In the genomic region with DNA sequence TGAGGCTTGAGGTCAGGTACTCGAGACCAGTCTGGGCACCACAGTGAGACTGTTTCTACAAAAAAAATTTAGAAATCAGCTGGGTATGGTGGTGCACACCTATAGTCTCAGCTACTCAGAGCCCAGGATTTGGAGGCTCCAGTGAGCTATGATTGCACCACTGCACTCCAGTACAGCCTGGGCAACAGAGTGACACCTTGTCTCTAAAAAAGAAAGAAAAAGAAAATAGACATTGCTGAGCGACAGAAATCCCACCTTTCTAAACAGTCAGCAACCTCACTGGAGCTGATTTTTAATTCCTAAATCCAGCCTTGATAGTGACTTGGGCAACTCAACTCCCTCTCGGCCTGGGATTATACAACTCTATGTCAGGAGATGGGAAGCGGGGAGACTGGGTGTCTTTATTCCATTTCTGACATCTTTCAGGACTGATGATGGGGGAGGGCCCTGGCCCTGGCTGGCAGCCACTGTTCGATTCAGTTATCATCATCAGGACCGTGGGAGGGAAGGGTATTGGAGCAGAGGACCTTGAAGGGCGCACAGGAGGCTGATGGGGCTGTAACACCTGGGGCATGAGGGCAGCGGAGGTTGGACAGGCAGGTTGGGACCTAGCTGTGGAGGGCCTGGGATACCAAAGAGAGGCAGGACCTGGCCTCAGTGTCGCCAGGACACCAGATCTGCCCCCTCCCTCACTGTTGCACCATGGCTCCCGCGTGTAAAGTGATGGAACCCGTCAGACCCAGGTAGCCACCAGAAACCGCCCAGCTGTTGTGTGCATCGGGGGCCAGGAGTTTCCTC, we compare ENCODE assay signal across 8 cellular contexts. TPM values are rescaled to one million over a fixed set of nuclear protein-coding genes. Genes with fewer than 3 reads are reported as not detected.
DNase-seq lines count a peak whose midpoint lies in the region; ATAC-seq and TF ChIP-seq lines count a peak whose summit lies in the region.

No MANE protein-coding gene starts in this region.

- H3K9me3 ChIP-seq in GM23248 (ENCODE audit: low read depth) (no peaks in the 10 kb centered on the region), skeletal muscle satellite cell (replicated peaks; ENCODE audit: low read length) (no peaks in the 10 kb centered on the region)

- no peaks in the 10 kb centered on the region for H3K36me3 Mint-ChIP-seq in glutamatergic neuron (ENCODE audit: unreplicated experiment)

- H3K27me3 ChIP-seq in GM23248 (replicated peaks; ENCODE audit: insufficient read depth): no peaks in the 10 kb centered on the region
- H3K27me3 ChIP-seq in skeletal muscle satellite cell (ENCODE audit: control insufficient read depth, insufficient read depth, low read length): no peaks in the 10 kb centered on the region

- no peaks in the 10 kb centered on the region for H3K9me2 ChIP-seq in GM23248 (ENCODE audit: insufficient read depth)

- no peaks in the 10 kb centered on the region for H4K20me1 ChIP-seq in GM23248 (ENCODE audit: insufficient read depth)

- peak overlapping the region; percentile 93 for H3K4me2 ChIP-seq in GM23248 (ENCODE audit: unreplicated experiment)
- H3K4me2 ChIP-seq in skeletal muscle satellite cell (ENCODE audit: low read length): peak overlapping the region; percentile 90

- peaks cover 31% of the 10 kb centered on the region for H3F3A ChIP-seq in GM23248 (ENCODE audit: insufficient read depth)

- H3K27ac Mint-ChIP-seq in glutamatergic neuron (ENCODE audit: unreplicated experiment): peak overlapping the region; percentile 99

- H2AFZ ChIP-seq in GM23248: peak overlapping the region; percentile 88

- H3K4me3 ChIP-seq in GM23248 (peak overlapping the region; percentile 83), WI38 (ENCODE audit: low read depth, low read length) (peak overlapping the region; percentile 80), skeletal muscle satellite cell (ENCODE audit: low read length) (peak overlapping the region; percentile 75)

- peak overlapping the region; percentile 93 for H3K4me3 Mint-ChIP-seq in glutamatergic neuron (ENCODE audit: unreplicated experiment)

- DNase-seq in GM23248 (no peak), glutamatergic neuron (no peak), DMS 273 treated with DMSO at 0.1 percent for 48 hours (lab: John Stamatoyannopoulos, UW) (no peak), EL (no peak), COLO829 (ENCODE audit: low spot score) (no peak)

- peak overlapping the region; percentile 93 for H3K27ac ChIP-seq in GM23248

- peaks cover 21% of the 10 kb centered on the region for H3K9me3 Mint-ChIP-seq in glutamatergic neuron (ENCODE audit: unreplicated experiment)

- peak overlapping the region; percentile 91 for H3K9ac ChIP-seq in GM23248
- H3K9ac ChIP-seq in skeletal muscle satellite cell (ENCODE audit: low read depth, low read length): peak overlapping the region; percentile 83

- WGBS in GM23248 (ENCODE audit: low coverage in 1 of 2, low lambda C conversion rate in 2 of 2, missing lambda C conversion rate in 2 of 2), 2 experiments: 53 to 55% methylated on average over 13 to 14 of the region's 14 CpGs

- TF ChIP-seq CTCF in WI38 (IDR thresholded peaks at IDR 0.05; ENCODE audit: low read depth, low read length) (no peak), glutamatergic neuron (IDR thresholded peaks at IDR 0.05; ENCODE audit: partially characterized antibody, unreplicated experiment) (no peak)

- H3K4me1 ChIP-seq in GM23248 (ENCODE audit: insufficient read depth) (peaks cover 8% of the 10 kb centered on the region), skeletal muscle satellite cell (ENCODE audit: control insufficient read depth, insufficient read depth, low read length) (peaks cover 21% of the 10 kb centered on the region)

- H3K79me2 ChIP-seq in GM23248 (ENCODE audit: insufficient read depth): peaks cover 21% of the 10 kb centered on the region

- ATAC-seq in GM18870 (IDR thresholded peaks at IDR 0.05; ENCODE audit: unreplicated experiment): no peak

- peaks cover 7% of the 10 kb centered on the region for H3K27me3 Mint-ChIP-seq in glutamatergic neuron (ENCODE audit: unreplicated experiment)

- H3K36me3 ChIP-seq in GM23248 (ENCODE audit: low read depth) (peaks cover 6% of the 10 kb centered on the region; the same call in 1 of the 2 replicates), skeletal muscle satellite cell (ENCODE audit: insufficient read depth, low read length) (peaks cover 7% of the 10 kb centered on the region)

- peaks cover 17% of the 10 kb centered on the region for H3K4me1 Mint-ChIP-seq in glutamatergic neuron (ENCODE audit: low read depth, unreplicated experiment)

- in situ Hi-C loops in GM23248 (cut with MboI): no loop called here

RNA-seq across cellular contexts. Expression of a gene that starts 14.7 kb away (rescaled TPM):
- 79.5 and 96.5 TPM in 2 replicates for total RNA-seq in GM23248 (2014; rRNA removed; shearing (Covaris generic))
- 1,542 and 1,564 TPM in 2 replicates for polyA plus RNA-seq in GM23248 (2016; fragmentation: Nextera tagmentation; extraction: Ambion mirVana)
- 50.4 TPM for total RNA-seq in glutamatergic neuron (ENCODE audit: unreplicated experiment)
- 104 and 141 TPM in 2 replicates for total RNA-seq in skeletal muscle satellite cell (2012; rRNA removed)

RNA-seq across cellular contexts. Expression of a gene that starts 41.6 kb away (rescaled TPM):
- total RNA-seq in GM23248 (2014; rRNA removed; shearing (Covaris generic)): 56.0 TPM in 2 replicates
- polyA plus RNA-seq in GM23248 (2016; fragmentation: Nextera tagmentation; extraction: Ambion mirVana): 28.1 and 28.4 TPM in 2 replicates
- total RNA-seq in glutamatergic neuron (ENCODE audit: unreplicated experiment): 650 TPM
- 126 and 159 TPM in 2 replicates for total RNA-seq in skeletal muscle satellite cell (2012; rRNA removed)

Comparison
In these comparisons a context has a peak if more than half of its experiments do, and no peak if none do; other contexts are left out.
1. RNA of a gene that starts 41.6 kb away (total RNA-seq): 650 TPM in glutamatergic neuron (single experiment); 56.0 TPM in GM23248; every median in the first group is over 10 times any median in the second.
2. Peak in every context shown above with its lines, with median percentiles within 50 percentile points of each other: H3K4me3 ChIP-seq.